In genomic region chr16:2597560-2597902, GRCh38 we compare ENCODE assay signal across 17 cellular contexts.
"Had no signal": no experiment of that assay in that cellular context is flagged by ENCODE, and none has a peak within 500 bp of the region (broad histone marks: within the 10 kb centered on the region; RNA-seq: fewer than 3 reads in every experiment).

No MANE protein-coding gene starts in this region.

- H3K9me3 Mint-ChIP-seq: activated B cell treated with CpG ODN at 0.5 μM for 24 hours; activated CD4-positive, alpha-beta T cell treated with anti-CD3 and anti-CD28 coated beads, Interleukin-2, amount 10 ng/mL, durations not matched to agents 24 days and 14 days; activated naive CD4-positive, alpha-beta T cell treated with anti-CD3 and anti-CD28 coated beads for 36 hours; activated naive CD8-positive, alpha-beta T cell treated with anti-CD3 and anti-CD28 coated beads, Interleukin-2, amount 50 U/mL, for 24 hours; natural killer cell treated with Interleukin-12 subunit alpha and Interleukin-12 subunit beta and Interleukin-15 and Interleukin-18, amount 100 ng/mL, for 72 hours; stimulated activated memory B cell treated with anti-CD40 and anti-IgM and Interleukin-4, amounts not matched to agents 10 μg/mL and 1 μg/mL and 100 μg/mL, for 72 hours; T-helper 2 cell treated with Interferon-gamma antibody and Interleukin-4, amounts not matched to agents 5 μg/mL and 100 μg/mL, for 36 hours had no signal

- H3K4me3 ChIP-seq: ascending aorta, breast epithelium, dorsolateral prefrontal cortex, left lung, tibial artery had no signal

- H3K27me3 Mint-ChIP-seq: activated B cell treated with CpG ODN at 0.5 μM for 24 hours; activated CD4-positive, alpha-beta T cell treated with anti-CD3 and anti-CD28 coated beads, Interleukin-2, amount 10 ng/mL, durations not matched to agents 24 days and 14 days; activated naive CD8-positive, alpha-beta T cell treated with anti-CD3 and anti-CD28 coated beads, Interleukin-2, amount 50 U/mL, for 24 hours; natural killer cell treated with Interleukin-12 subunit alpha and Interleukin-12 subunit beta and Interleukin-15 and Interleukin-18, amount 100 ng/mL, for 72 hours; stimulated activated memory B cell treated with anti-CD40 and anti-IgM and Interleukin-4, amounts not matched to agents 10 μg/mL and 1 μg/mL and 100 μg/mL, for 72 hours had no signal

- DNase-seq: activated B cell treated with CpG ODN at 0.5 μM for 24 hours; activated CD4-positive, alpha-beta T cell treated with anti-CD3 and anti-CD28 coated beads, Interleukin-2, amount 10 ng/mL, durations not matched to agents 24 days and 14 days; activated naive CD4-positive, alpha-beta T cell treated with anti-CD3 and anti-CD28 coated beads for 36 hours; activated naive CD8-positive, alpha-beta T cell treated with anti-CD3 and anti-CD28 coated beads, Interleukin-2, amount 50 U/mL, for 24 hours; islet precursor cell; mesenchymal stem cell; stimulated activated CD4-positive, alpha-beta T cell treated with anti-CD3 and anti-CD28 coated beads, Interleukin-2, amount 100 ng/mL, for 48 hours; SW 1271; tibial artery had no signal

- H3K4me1 ChIP-seq: ascending aorta, breast epithelium, tibial artery had no signal

- H3K9me3 ChIP-seq: ascending aorta, breast epithelium, left lung, tibial artery had no signal

- H3K4me3 Mint-ChIP-seq: activated B cell treated with CpG ODN at 0.5 μM for 24 hours; activated CD4-positive, alpha-beta T cell treated with anti-CD3 and anti-CD28 coated beads, Interleukin-2, amount 10 ng/mL, durations not matched to agents 24 days and 14 days; activated naive CD4-positive, alpha-beta T cell treated with anti-CD3 and anti-CD28 coated beads for 36 hours; activated naive CD8-positive, alpha-beta T cell treated with anti-CD3 and anti-CD28 coated beads, Interleukin-2, amount 50 U/mL, for 24 hours; natural killer cell treated with Interleukin-12 subunit alpha and Interleukin-12 subunit beta and Interleukin-15 and Interleukin-18, amount 100 ng/mL, for 72 hours; stimulated activated memory B cell treated with anti-CD40 and anti-IgM and Interleukin-4, amounts not matched to agents 10 μg/mL and 1 μg/mL and 100 μg/mL, for 72 hours; T-helper 2 cell treated with Interferon-gamma antibody and Interleukin-4, amounts not matched to agents 5 μg/mL and 100 μg/mL, for 36 hours had no signal

- H3K36me3 Mint-ChIP-seq: natural killer cell treated with Interleukin-12 subunit alpha and Interleukin-12 subunit beta and Interleukin-15 and Interleukin-18, amount 100 ng/mL, for 72 hours had no signal

- H3K27ac ChIP-seq: ascending aorta, breast epithelium, left lung, tibial artery had no signal

- H3K27me3 ChIP-seq: ascending aorta, breast epithelium, dorsolateral prefrontal cortex, left lung, tibial artery had no signal

- H3K27ac Mint-ChIP-seq: activated B cell treated with CpG ODN at 0.5 μM for 24 hours; activated CD4-positive, alpha-beta T cell treated with anti-CD3 and anti-CD28 coated beads, Interleukin-2, amount 10 ng/mL, durations not matched to agents 24 days and 14 days; activated naive CD4-positive, alpha-beta T cell treated with anti-CD3 and anti-CD28 coated beads for 36 hours; activated naive CD8-positive, alpha-beta T cell treated with anti-CD3 and anti-CD28 coated beads, Interleukin-2, amount 50 U/mL, for 24 hours; natural killer cell treated with Interleukin-12 subunit alpha and Interleukin-12 subunit beta and Interleukin-15 and Interleukin-18, amount 100 ng/mL, for 72 hours; stimulated activated memory B cell treated with anti-CD40 and anti-IgM and Interleukin-4, amounts not matched to agents 10 μg/mL and 1 μg/mL and 100 μg/mL, for 72 hours; T-helper 2 cell treated with Interferon-gamma antibody and Interleukin-4, amounts not matched to agents 5 μg/mL and 100 μg/mL, for 36 hours had no signal

- ATAC-seq: activated naive CD8-positive, alpha-beta T cell treated with anti-CD3 and anti-CD28 coated beads, Interleukin-2, amount 50 U/mL, for 24 hours; esophagus mucosa; left lung; natural killer cell treated with Interleukin-12 subunit alpha and Interleukin-12 subunit beta and Interleukin-15 and Interleukin-18, amount 100 ng/mL, for 72 hours; stimulated activated memory B cell treated with anti-CD40 and anti-IgM and Interleukin-4, amounts not matched to agents 10 μg/mL and 1 μg/mL and 100 μg/mL, for 72 hours had no signal
